In the genomic region with DNA sequence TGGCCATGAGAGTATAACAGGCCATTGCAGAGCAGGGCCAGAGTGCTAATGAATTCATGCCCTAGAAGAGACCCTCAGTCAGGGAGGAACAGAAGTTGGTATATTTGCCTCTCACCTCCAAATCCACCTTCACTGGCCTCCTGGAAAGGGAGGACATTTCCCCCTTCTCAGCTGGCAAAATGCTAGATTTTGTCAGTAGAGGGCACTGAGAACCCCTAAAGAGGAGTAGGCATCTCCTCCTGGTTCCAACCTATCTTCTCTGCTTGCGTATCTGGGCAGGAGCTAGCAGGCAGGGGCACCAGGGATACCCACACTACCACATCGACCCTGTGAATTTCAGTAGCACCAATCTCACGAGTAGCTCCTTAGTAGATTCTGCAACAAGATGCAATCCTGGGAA, we compare ENCODE assay signal across 1 cellular context.
TF ChIP-seq lines count a peak whose summit lies in the region.

No MANE protein-coding gene starts in this region.

TF ChIP-seq in IMR-90, 13 proteins besides CTCF, POLR2A, EP300 and RAD21 (continued from another document):
- TF ChIP-seq RCOR1 (IDR thresholded peaks at IDR 0.05; ENCODE audit: insufficient replicate concordance, low read length) (no peak), FOS (IDR thresholded peaks at IDR 0.05; ENCODE audit: low read depth, low read length) (no peak)
TF ChIP-seq in IMR-90: peak in this region for 0.
